ENCODE assay signal across 9 cellular contexts in the genomic region with DNA sequence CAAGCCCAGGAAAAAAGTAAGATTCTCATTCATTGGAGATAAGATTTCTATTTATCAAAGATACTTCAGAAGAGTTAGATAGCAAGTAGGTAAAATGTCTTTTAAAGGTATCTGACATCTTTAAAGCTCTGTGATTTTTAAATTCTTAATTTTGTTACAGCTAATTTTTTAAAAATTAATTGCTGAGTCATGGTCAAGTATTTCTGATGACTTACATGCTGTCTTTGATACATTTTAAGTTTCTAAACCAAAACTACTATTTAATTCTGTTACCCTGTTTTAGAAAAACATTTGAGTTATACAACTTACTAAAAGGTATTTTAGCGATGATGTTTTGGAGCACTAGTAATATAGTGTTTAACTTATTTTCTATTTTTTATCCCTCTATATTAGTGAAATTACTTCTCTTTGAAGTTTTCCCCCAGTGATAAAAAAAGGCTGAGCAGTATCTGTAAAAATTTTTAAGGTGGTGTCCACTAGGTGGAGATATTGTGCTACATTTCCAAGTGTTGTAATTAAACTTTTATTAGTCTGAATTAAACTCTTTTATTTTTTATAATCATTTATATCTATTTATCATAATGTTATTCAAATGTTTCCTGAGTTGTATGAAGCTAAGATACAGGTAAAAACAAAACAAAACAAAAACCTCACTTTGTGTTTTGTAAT. TPM values are rescaled to one million over a fixed set of nuclear protein-coding genes. Genes with fewer than 3 reads are reported as not detected.
DNase-seq lines count a peak whose midpoint lies in the region; ATAC-seq, FAIRE-seq and TF ChIP-seq lines count a peak whose summit lies in the region.
"Had no signal": no experiment of that assay in that cellular context is flagged by ENCODE, and none has a peak within 500 bp of the region (broad histone marks: within the 10 kb centered on the region; RNA-seq: fewer than 3 reads in every experiment).

No MANE protein-coding gene starts in this region.

- H3K4me3 ChIP-seq in IMR-90 (ENCODE audit: insufficient read depth, low read depth, low read length) (no peak overlapping the region), astrocyte (ENCODE audit: insufficient read depth, low read depth, low read length) (no peak overlapping the region), right lobe of liver (no peak overlapping the region)
- H3K4me3 ChIP-seq: lung had no signal

- H3K56ac ChIP-seq in IMR-90 (ENCODE audit: extremely low read depth, insufficient read depth, low read length), result no peak overlapping the region

- H3K23ac ChIP-seq in IMR-90 (ENCODE audit: low read depth, low read length), result no peak overlapping the region

- FAIRE-seq in astrocyte (lab: Jason Lieb, UNC), result peak; percentile 50

- no peak overlapping the region for H2BK5ac ChIP-seq in IMR-90 (ENCODE audit: low read depth, low read length, poor library complexity, severe bottlenecking)

- H3K4me1 ChIP-seq in IMR-90 (ENCODE audit: control insufficient read depth, insufficient read depth, low read length), result no peaks in the 10 kb centered on the region
- H3K4me1 ChIP-seq in astrocyte (ENCODE audit: insufficient read depth, low read length), result no peaks in the 10 kb centered on the region
- no peaks in the 10 kb centered on the region for H3K4me1 ChIP-seq in right lobe of liver

- no peaks in the 10 kb centered on the region for H3K9me3 Mint-ChIP-seq in astrocyte (ENCODE audit: unreplicated experiment)

- TF ChIP-seq POLR2A in IMR-90 (IDR thresholded peaks at IDR 0.05; ENCODE audit: low read depth, low read length), result no peak
- TF ChIP-seq POLR2A in right lobe of liver (IDR thresholded peaks at IDR 0.05), result no peak

- no peak overlapping the region for H2AFZ ChIP-seq in IMR-90 (replicated peaks; ENCODE audit: low read length, poor library complexity)
- no peak overlapping the region for H2AFZ ChIP-seq in astrocyte (ENCODE audit: low read depth, low read length)

- TF ChIP-seq RAD21 in IMR-90 (IDR thresholded peaks at IDR 0.05; ENCODE audit: low read length), result peak; percentile 33

- H3K4ac ChIP-seq in IMR-90 (ENCODE audit: low read depth, low read length), result no peak overlapping the region

- H4K8ac ChIP-seq in IMR-90 (ENCODE audit: low read depth in 2 of 2, low read length in 2 of 2), result no peak overlapping the region

- no peak overlapping the region for H3K27ac Mint-ChIP-seq in astrocyte (ENCODE audit: unreplicated experiment)

- no peaks in the 10 kb centered on the region for H3K79me2 ChIP-seq in astrocyte (ENCODE audit: insufficient read depth, low read length)

- H3K14ac ChIP-seq in IMR-90 (replicated peaks; ENCODE audit: low read depth, low read length), result no peak overlapping the region

- H3K4me2 ChIP-seq in IMR-90 (ENCODE audit: low read depth, low read length), result no peak overlapping the region
- no peak overlapping the region for H3K4me2 ChIP-seq in astrocyte (ENCODE audit: low read length)

- in situ Hi-C loops in IMR-90 (cut with MboI; ENCODE audit: low sequenced_read_pairs), result no loop called here

- dilution Hi-C loops in IMR-90 (cut with HindIII; ENCODE audit: low sequenced_read_pairs, unreplicated experiment), result no loop called here

- no peaks in the 10 kb centered on the region for H3K27me3 Mint-ChIP-seq in astrocyte (ENCODE audit: low read depth, unreplicated experiment)

- H2AK5ac ChIP-seq in IMR-90 (ENCODE audit: low read depth, low read length), result no peak overlapping the region

- H3K36me3 Mint-ChIP-seq in astrocyte (ENCODE audit: low read depth, unreplicated experiment), result no peaks in the 10 kb centered on the region

- H2BK15ac ChIP-seq in IMR-90 (ENCODE audit: low read depth, low read length), result no peak overlapping the region

- H4K5ac ChIP-seq in IMR-90 (ENCODE audit: low read depth, low read length), result no peak overlapping the region

- ATAC-seq in IMR-90 (ENCODE audit: low read depth) (peak; percentile 40; the same call in 1 of the 2 replicates), right lobe of liver (peak in 3 of 4 donors; percentile 26 to 51 (median 42)), GM19467 (IDR thresholded peaks at IDR 0.05; ENCODE audit: unreplicated experiment) (no peak), GM21423 (IDR thresholded peaks at IDR 0.05; ENCODE audit: unreplicated experiment) (no peak), GM19035 (IDR thresholded peaks at IDR 0.05; ENCODE audit: unreplicated experiment) (no peak)

- POLR2A ChIA-PET in IMR-90 (lab: Charles Lee; ENCODE audit: unreplicated experiment), result no interaction called here

- no peaks in the 10 kb centered on the region for H3K9me3 ChIP-seq in IMR-90 (ENCODE audit: control insufficient read depth, insufficient read depth, low read length)
- no peaks in the 10 kb centered on the region for H3K9me3 ChIP-seq in astrocyte (ENCODE audit: insufficient read depth, low read depth, low read length)
- no peaks in the 10 kb centered on the region for H3K9me3 ChIP-seq in right lobe of liver

- no CpG with 5 or more reads among the region's 1 CpG for WGBS in IMR-90 (ENCODE audit: extremely low coverage in 2 of 2, insufficient read length in 1 of 2), 2 experiments
- 11% methylated on average over 1 of the region's 1 CpG for WGBS in right lobe of liver (ENCODE audit: insufficient coverage, low coverage, low lambda C conversion rate, missing lambda C conversion rate)

- no peak overlapping the region for H2BK20ac ChIP-seq in IMR-90 (ENCODE audit: low read depth, low read length)

- H3K79me1 ChIP-seq in IMR-90 (ENCODE audit: low read depth in 1 of 2, low read length in 2 of 2), result no peaks in the 10 kb centered on the region

- DNase-seq in DMS 273 (lab: John Stamatoyannopoulos, UW; ENCODE audit: unreplicated experiment) (peak; percentile 42), IMR-90 (peak; percentile 42), astrocyte (ENCODE audit: low read depth) (peak; percentile 3), right lobe of liver (no peak)
- DNase-seq in activated CD4-positive, alpha-beta T cell treated with anti-CD3 and anti-CD28 coated beads for 48 hours, result no peak

- no peak overlapping the region for H3K18ac ChIP-seq in IMR-90 (ENCODE audit: low read depth, low read length)

- H3K27me3 ChIP-seq in IMR-90 (ENCODE audit: control insufficient read depth, insufficient read depth, low read length), result no peaks in the 10 kb centered on the region
- no peaks in the 10 kb centered on the region for H3K27me3 ChIP-seq in astrocyte (ENCODE audit: insufficient read depth, low read length)
- no peaks in the 10 kb centered on the region for H3K27me3 ChIP-seq in right lobe of liver

- intact Hi-C loops in IMR-90 (cut with micrococcal nuclease) (no loop called here), right lobe of liver (cut with DNase I) (no loop called here)

- H4K91ac ChIP-seq in IMR-90 (ENCODE audit: insufficient read depth, low read depth, low read length), result no peak overlapping the region

- H3K27ac ChIP-seq in IMR-90 (ENCODE audit: insufficient read depth, low read length), result no peak overlapping the region
- no peak overlapping the region for H3K27ac ChIP-seq in astrocyte (ENCODE audit: low read depth, low read length)
- H3K27ac ChIP-seq in right lobe of liver, result no peak overlapping the region

- H3K4me1 Mint-ChIP-seq in astrocyte (ENCODE audit: low read depth, unreplicated experiment), result no peaks in the 10 kb centered on the region

- H3K4me3 Mint-ChIP-seq in astrocyte (ENCODE audit: unreplicated experiment), result no peak overlapping the region

- no peak overlapping the region for H2AK9ac ChIP-seq in IMR-90 (replicated peaks; ENCODE audit: low read depth, low read length, poor library complexity)

- H4K20me1 ChIP-seq in IMR-90 (ENCODE audit: insufficient read depth, low read length), result no peaks in the 10 kb centered on the region
- H4K20me1 ChIP-seq in astrocyte (ENCODE audit: insufficient read depth, low read length), result no peaks in the 10 kb centered on the region

- no peaks in the 10 kb centered on the region for H3K36me3 ChIP-seq in IMR-90 (ENCODE audit: control insufficient read depth, insufficient read depth, low read length)
- H3K36me3 ChIP-seq in astrocyte (ENCODE audit: insufficient read depth, low read length), result no peaks in the 10 kb centered on the region
- no peaks in the 10 kb centered on the region for H3K36me3 ChIP-seq in right lobe of liver

- no peak overlapping the region for H2BK120ac ChIP-seq in IMR-90 (ENCODE audit: low read depth, low read length)

- BruUV-seq in IMR-90 (replicated peaks; lab: Mats Ljungman, UMichigan), result no TSS peak

- CTCF ChIA-PET in IMR-90 (lab: Yijun Ruan, JAX), result interaction anchor here (1.4 kb wide), 1 partner anchor 16 kb away, joined by 3 read pairs; no protein-coding TSS in a partner anchor

- H3K9ac ChIP-seq in IMR-90 (ENCODE audit: low read depth, low read length) (no peak overlapping the region), astrocyte (ENCODE audit: low read length) (no peak overlapping the region)

- no peaks in the 10 kb centered on the region for H3K9me1 ChIP-seq in IMR-90 (ENCODE audit: insufficient read depth, low read length)

- peak; percentile 52 for TF ChIP-seq CTCF in IMR-90 (conservative IDR thresholded peaks at IDR 0.05; ENCODE audit: low read depth, low read length)
- TF ChIP-seq CTCF in astrocyte (IDR thresholded peaks at IDR 0.05; ENCODE audit: insufficient read depth, low read depth, low read length), result peak; percentile 44
- peak; percentile 27 to 68 (median 64) for TF ChIP-seq CTCF in right lobe of liver (IDR thresholded peaks at IDR 0.05)

TF ChIP-seq in IMR-90, 13 proteins besides CTCF, POLR2A, EP300 and RAD21:
- TF ChIP-seq, protein P1, sequence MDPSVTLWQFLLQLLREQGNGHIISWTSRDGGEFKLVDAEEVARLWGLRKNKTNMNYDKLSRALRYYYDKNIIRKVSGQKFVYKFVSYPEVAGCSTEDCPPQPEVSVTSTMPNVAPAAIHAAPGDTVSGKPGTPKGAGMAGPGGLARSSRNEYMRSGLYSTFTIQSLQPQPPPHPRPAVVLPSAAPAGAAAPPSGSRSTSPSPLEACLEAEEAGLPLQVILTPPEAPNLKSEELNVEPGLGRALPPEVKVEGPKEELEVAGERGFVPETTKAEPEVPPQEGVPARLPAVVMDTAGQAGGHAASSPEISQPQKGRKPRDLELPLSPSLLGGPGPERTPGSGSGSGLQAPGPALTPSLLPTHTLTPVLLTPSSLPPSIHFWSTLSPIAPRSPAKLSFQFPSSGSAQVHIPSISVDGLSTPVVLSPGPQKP (IDR thresholded peaks at IDR 0.05; ENCODE audit: borderline replicate concordance, low read depth, low read length), result no peak
- TF ChIP-seq NFE2L2 (IDR thresholded peaks at IDR 0.05; ENCODE audit: low read depth, low read length) (peak; percentile 97), MAFK (IDR thresholded peaks at IDR 0.05; ENCODE audit: low read depth, low read length) (peak; percentile 77)

RNA-seq across cellular contexts. Expression of gene ALG10, which starts 11.5 kb away (rescaled TPM):
- 7.2 and 9.7 TPM in 2 replicates for total RNA-seq in IMR-90 (2012; rRNA removed)
- polyA plus RNA-seq in IMR-90 (2012; rRNA removed), result 2.7 and 3.8 TPM in 2 replicates
- polyA plus RNA-seq in IMR-90 (2012; cell fraction: cytosol; rRNA removed), result 0.78 and 1.7 TPM in 2 replicates
- 0.63 and 1.4 TPM in 2 replicates for polyA plus RNA-seq in IMR-90 (2012; cell fraction: nucleus; rRNA removed; ENCODE audit: low replicate concordance)
- total RNA-seq in astrocyte, result 5.5 and 7.0 TPM in 2 replicates
- 1 to 10 TPM; 3.4 to 5.9 (median 4.7) TPM for total RNA-seq in right lobe of liver

Comparison
In these comparisons a context has a peak if more than half of its experiments do, and no peak if none do; other contexts are left out.
1. DNase-seq: peak in DMS 273 (single experiment), IMR-90 (single experiment) and astrocyte (single experiment); none in right lobe of liver (0 of 3) and activated CD4-positive, alpha-beta T cell treated with anti-CD3 and anti-CD28 coated beads for 48 hours (single experiment).
2. ATAC-seq: peak in IMR-90 (single experiment) and right lobe of liver (3 of 4); none in GM19467 (single experiment), GM21423 (single experiment) and GM19035 (single experiment).
3. Peak in every context shown above with its lines, with median percentiles within 50 percentile points of each other: CTCF ChIP-seq.